In the genomic region with DNA sequence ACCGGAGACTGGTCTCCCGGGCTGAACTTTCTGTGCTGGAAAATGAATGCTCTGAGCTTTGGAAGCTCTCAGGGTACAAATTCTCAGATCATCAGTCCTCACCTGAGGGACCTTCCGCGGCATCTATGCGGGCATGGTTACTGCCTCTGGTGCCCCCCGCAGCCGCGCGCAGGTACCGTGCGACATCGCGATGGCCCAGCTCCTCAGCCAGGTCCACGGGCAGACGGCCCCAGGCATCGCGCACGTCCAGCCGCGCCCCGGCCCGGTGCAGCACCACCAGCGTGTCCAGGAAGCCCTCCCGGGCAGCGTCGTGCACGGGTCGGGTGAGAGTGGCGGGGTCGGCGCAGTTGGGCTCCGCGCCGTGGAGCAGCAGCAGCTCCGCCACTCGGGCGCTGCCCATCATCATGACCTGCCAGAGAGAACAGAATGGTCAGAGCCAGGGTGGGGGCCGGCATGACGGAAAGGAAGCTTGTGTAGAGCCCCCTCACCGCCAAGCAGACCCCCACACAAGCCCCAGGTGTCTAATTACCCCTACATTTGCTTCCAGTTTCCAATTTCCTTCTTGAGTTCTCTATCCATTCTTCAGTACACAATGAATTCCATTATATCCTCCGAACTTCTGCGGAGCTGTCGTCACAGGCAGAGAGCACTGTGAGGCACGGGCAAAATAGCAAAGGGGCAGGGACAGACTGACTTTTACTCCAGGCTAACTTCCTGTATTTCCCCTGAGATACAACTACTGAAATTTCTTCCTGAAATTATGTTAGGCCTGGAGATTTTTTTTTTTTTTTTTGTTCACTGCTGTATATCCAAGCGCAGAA, we compare ENCODE assay signal across 1 cellular context.
TF ChIP-seq lines count a peak whose summit lies in the region.

No MANE protein-coding gene starts in this region.

TF ChIP-seq in H1, 55 proteins besides CTCF, POLR2A, EP300 and RAD21 (continued from another document):
- TF ChIP-seq SUZ12 (IDR thresholded peaks at IDR 0.05; ENCODE audit: low read length): peak; percentile 100
TF ChIP-seq in H1: peak in this region for 4.
